Comparison of ENCODE assay signal across 29 cellular contexts in genomic region chr15:63452552-63453136, GRCh38.
"Had no signal": no experiment of that assay in that cellular context is flagged by ENCODE, and none has a peak within 500 bp of the region (broad histone marks: within the 10 kb centered on the region; RNA-seq: fewer than 3 reads in every experiment).

No MANE protein-coding gene starts in this region.

- H3K36me3 ChIP-seq: neutrophil, pancreas, prostate gland, thyroid gland, upper lobe of left lung had no signal

- H3K27ac Mint-ChIP-seq: activated CD4-positive, alpha-beta memory T cell treated with anti-CD3 and anti-CD28 coated beads, Interleukin-2, amount 10 ng/mL, durations not matched to agents 7 days and 5 days; activated CD4-positive, alpha-beta T cell treated with anti-CD3 and anti-CD28 coated beads, Interleukin-2, amount 10 ng/mL, durations not matched to agents 7 days and 5 days; activated T-cell treated with anti-CD3 and anti-CD28 coated beads, Interleukin-2, amount 50 U/mL, for 24 hours; stimulated activated memory B cell treated with anti-CD40 and anti-IgM and Interleukin-4, amounts not matched to agents 10 μg/mL and 1 μg/mL and 100 μg/mL, for 72 hours; WTC11 had no signal

- H3K9me3 Mint-ChIP-seq: activated CD4-positive, alpha-beta memory T cell treated with anti-CD3 and anti-CD28 coated beads, Interleukin-2, amount 10 ng/mL, durations not matched to agents 7 days and 5 days; activated CD4-positive, alpha-beta T cell treated with anti-CD3 and anti-CD28 coated beads, Interleukin-2, amount 10 ng/mL, durations not matched to agents 7 days and 5 days; activated T-cell treated with anti-CD3 and anti-CD28 coated beads, Interleukin-2, amount 50 U/mL, for 24 hours; naive thymus-derived CD8-positive, alpha-beta T cell; stimulated activated memory B cell treated with anti-CD40 and anti-IgM and Interleukin-4, amounts not matched to agents 10 μg/mL and 1 μg/mL and 100 μg/mL, for 72 hours; stimulated activated naive CD8-positive, alpha-beta T cell treated with anti-CD3 and anti-CD28 coated beads, Interleukin-15, amount 100 ng/mL, for 72 hours; WTC11 had no signal

- ATAC-seq: naive thymus-derived CD8-positive, alpha-beta T cell; pancreas; stimulated activated memory B cell treated with anti-CD40 and anti-IgM and Interleukin-4, amounts not matched to agents 10 μg/mL and 1 μg/mL and 100 μg/mL, for 72 hours; stimulated activated naive CD8-positive, alpha-beta T cell treated with anti-CD3 and anti-CD28 coated beads, Interleukin-15, amount 100 ng/mL, for 72 hours; WTC11 had no signal

- H3K4me3 ChIP-seq: pancreas, prostate gland, smooth muscle cell, thyroid gland, upper lobe of left lung had no signal

- DNase-seq: activated CD4-positive, alpha-beta memory T cell treated with anti-CD3 and anti-CD28 coated beads, Interleukin-2, amount 10 ng/mL, durations not matched to agents 7 days and 5 days; activated CD4-positive, alpha-beta T cell treated with anti-CD3 and anti-CD28 coated beads for 1 hour; activated CD4-positive, alpha-beta T cell treated with anti-CD3 and anti-CD28 coated beads, Interleukin-2, amount 10 ng/mL, durations not matched to agents 7 days and 5 days; activated CD8-positive, alpha-beta memory T cell treated with anti-CD3 and anti-CD28 coated beads, Interleukin-2, amount 50 U/mL, for 48 hours; activated gamma-delta T cell treated with Interleukin-2 at 50 U/mL for 16 hours; activated naive CD4-positive, alpha-beta T cell treated with anti-CD3 and anti-CD28 coated beads, Interleukin-2, amount 50 U/mL, for 16 hours; amniotic stem cell; cortex of kidney; foreskin fibroblast; hypothalamus; midbrain; naive thymus-derived CD8-positive, alpha-beta T cell; pancreas; retina; stimulated activated CD4-positive, alpha-beta T cell treated with anti-CD3 and anti-CD28 coated beads, Interleukin-1b, Interleukin-23, amount 100 ng/mL, for 48 hours; stimulated activated CD4-positive, alpha-beta T cell treated with anti-CD3 and anti-CD28 coated beads, Interleukin-4, amount 100 ng/mL, for 4 hours; stimulated activated CD8-positive, alpha-beta memory T cell treated with anti-CD3 and anti-CD28 coated beads, Interleukin-4, amount 100 ng/mL, for 48 hours; stimulated activated naive CD8-positive, alpha-beta T cell treated with anti-CD3 and anti-CD28 coated beads, Interleukin-15, amount 100 ng/mL, for 72 hours; T-helper 2 cell; thyroid gland; upper lobe of left lung had no signal

- H3K4me2 ChIP-seq: smooth muscle cell had no signal

- H3K4me3 Mint-ChIP-seq: activated CD4-positive, alpha-beta memory T cell treated with anti-CD3 and anti-CD28 coated beads, Interleukin-2, amount 10 ng/mL, durations not matched to agents 7 days and 5 days; activated CD4-positive, alpha-beta T cell treated with anti-CD3 and anti-CD28 coated beads, Interleukin-2, amount 10 ng/mL, durations not matched to agents 7 days and 5 days; activated T-cell treated with anti-CD3 and anti-CD28 coated beads, Interleukin-2, amount 50 U/mL, for 24 hours; naive thymus-derived CD8-positive, alpha-beta T cell; stimulated activated memory B cell treated with anti-CD40 and anti-IgM and Interleukin-4, amounts not matched to agents 10 μg/mL and 1 μg/mL and 100 μg/mL, for 72 hours; stimulated activated naive CD8-positive, alpha-beta T cell treated with anti-CD3 and anti-CD28 coated beads, Interleukin-15, amount 100 ng/mL, for 72 hours; WTC11 had no signal

- FAIRE-seq: astrocyte, endothelial cell of umbilical vein, pancreas had no signal

- H3K27me3 Mint-ChIP-seq: activated T-cell treated with anti-CD3 and anti-CD28 coated beads, Interleukin-2, amount 50 U/mL, for 24 hours; naive thymus-derived CD8-positive, alpha-beta T cell; stimulated activated memory B cell treated with anti-CD40 and anti-IgM and Interleukin-4, amounts not matched to agents 10 μg/mL and 1 μg/mL and 100 μg/mL, for 72 hours; stimulated activated naive CD8-positive, alpha-beta T cell treated with anti-CD3 and anti-CD28 coated beads, Interleukin-15, amount 100 ng/mL, for 72 hours had no signal

- H3K4me1 ChIP-seq: pancreas, prostate gland had no signal

- H3K27me3 ChIP-seq: neutrophil, pancreas, thyroid gland, upper lobe of left lung had no signal

- H3K27ac ChIP-seq: neutrophil, pancreas, prostate gland, thyroid gland, upper lobe of left lung had no signal

- H3K9me3 ChIP-seq: neutrophil, pancreas, prostate gland, thyroid gland, upper lobe of left lung had no signal

- H3K36me3 Mint-ChIP-seq: naive thymus-derived CD8-positive, alpha-beta T cell; stimulated activated memory B cell treated with anti-CD40 and anti-IgM and Interleukin-4, amounts not matched to agents 10 μg/mL and 1 μg/mL and 100 μg/mL, for 72 hours; WTC11 had no signal
